ENCODE assay signal across 1 cellular context in genomic region chr4:142713282-142714030, GRCh38.
TF ChIP-seq lines count a peak whose summit lies in the region.

No MANE protein-coding gene starts in this region.

TF ChIP-seq in H1, 55 proteins besides CTCF, POLR2A, EP300 and RAD21:
- TF ChIP-seq POLR2AphosphoS5 (IDR thresholded peaks at IDR 0.05; ENCODE audit: low read depth, low read length): peak; percentile 61; the same call in 1 of the 2 replicates
- TF ChIP-seq SUZ12 (IDR thresholded peaks at IDR 0.05; ENCODE audit: low read length): no peak
- TF ChIP-seq NANOG (IDR thresholded peaks at IDR 0.05; ENCODE audit: insufficient read depth, low read depth, low read length, poor library complexity, severe bottlenecking): peak; percentile 37
- TF ChIP-seq CEBPB (IDR thresholded peaks at IDR 0.05; ENCODE audit: low read depth, low read length): no peak
- no peak for TF ChIP-seq TAF1 (IDR thresholded peaks at IDR 0.05; ENCODE audit: low read depth, low read length)
